20 cellular contexts compared by ENCODE assay signal in genomic region chr16:82891918-82892317, GRCh38.
"Had no signal": no experiment of that assay in that cellular context is flagged by ENCODE, and none has a peak within 500 bp of the region (broad histone marks: within the 10 kb centered on the region; RNA-seq: fewer than 3 reads in every experiment).

No MANE protein-coding gene starts in this region.

- H3K4me1 Mint-ChIP-seq: stimulated activated naive B cell treated with anti-CD40 and anti-IgM and Interleukin-4, amounts not matched to agents 10 μg/mL and 1 μg/mL and 100 μg/mL, for 72 hours had no signal

- H3K27me3 ChIP-seq: brain microvascular endothelial cell, esophagus muscularis mucosa, hepatocyte, right lobe of liver had no signal

- ATAC-seq: activated T-cell treated with anti-CD3 and anti-CD28 coated beads, Interleukin-2, amount 50 U/mL, for 4 hours; right lobe of liver; stimulated activated naive B cell treated with anti-CD40 and anti-IgM and Interleukin-4, amounts not matched to agents 10 μg/mL and 1 μg/mL and 100 μg/mL, for 72 hours had no signal

- DNase-seq: activated CD4-positive, alpha-beta T cell treated with anti-CD3 and anti-CD28 coated beads, Interleukin-2, amount 50 U/mL, for 1 hour; activated CD4-positive, CD25-positive, alpha-beta regulatory T cell treated with anti-CD3 and anti-CD28 coated beads, Interleukin-2, amount 50 U/mL, for 72 hours; activated CD8-positive, alpha-beta memory T cell treated with anti-CD3 and anti-CD28 coated beads, Interleukin-2, amount 50 U/mL, for 4 hours; activated naive CD4-positive, alpha-beta T cell treated with anti-CD3 and anti-CD28 coated beads for 36 hours; activated T-cell treated with anti-CD3 and anti-CD28 coated beads, Interleukin-2, amount 50 U/mL, for 4 hours; brain microvascular endothelial cell; effector CD8-positive, alpha-beta T cell; occipital lobe; right lobe of liver; spleen; stimulated activated CD4-positive, alpha-beta T cell treated with anti-CD3 and anti-CD28 coated beads, Interleukin-4, amount 100 ng/mL, for 4 hours; stimulated activated naive B cell treated with anti-CD40 and anti-IgM and Interleukin-4, amounts not matched to agents 10 μg/mL and 1 μg/mL and 100 μg/mL, for 72 hours; SW 1271; T-helper 2 cell had no signal

- H3K27ac Mint-ChIP-seq: activated naive CD4-positive, alpha-beta T cell treated with anti-CD3 and anti-CD28 coated beads for 36 hours; dendritic cell treated with granulocyte-macrophage colony-stimulating factor and Interleukin-4, amounts not matched to agents 40 ng/mL and 50 ng/mL, for 4 days; stimulated activated naive B cell treated with anti-CD40 and anti-IgM and Interleukin-4, amounts not matched to agents 10 μg/mL and 1 μg/mL and 100 μg/mL, for 72 hours had no signal

- H3K36me3 ChIP-seq: brain microvascular endothelial cell, esophagus muscularis mucosa, prostate gland, right lobe of liver, spleen had no signal

- H3K4me1 ChIP-seq: prostate gland, right lobe of liver, spleen had no signal

- H3K9me3 Mint-ChIP-seq: activated naive CD4-positive, alpha-beta T cell treated with anti-CD3 and anti-CD28 coated beads for 36 hours; activated T-cell treated with anti-CD3 and anti-CD28 coated beads, Interleukin-2, amount 50 U/mL, for 4 hours; dendritic cell treated with granulocyte-macrophage colony-stimulating factor and Interleukin-4, amounts not matched to agents 40 ng/mL and 50 ng/mL, for 4 days; stimulated activated naive B cell treated with anti-CD40 and anti-IgM and Interleukin-4, amounts not matched to agents 10 μg/mL and 1 μg/mL and 100 μg/mL, for 72 hours had no signal

- H3K36me3 Mint-ChIP-seq: stimulated activated naive B cell treated with anti-CD40 and anti-IgM and Interleukin-4, amounts not matched to agents 10 μg/mL and 1 μg/mL and 100 μg/mL, for 72 hours had no signal

- H3K4me3 ChIP-seq: esophagus muscularis mucosa, hepatocyte, prostate gland, right lobe of liver, spleen had no signal

- H3K27me3 Mint-ChIP-seq: dendritic cell treated with granulocyte-macrophage colony-stimulating factor and Interleukin-4, amounts not matched to agents 40 ng/mL and 50 ng/mL, for 4 days; stimulated activated naive B cell treated with anti-CD40 and anti-IgM and Interleukin-4, amounts not matched to agents 10 μg/mL and 1 μg/mL and 100 μg/mL, for 72 hours had no signal

- FAIRE-seq: islet of Langerhans had no signal

- H3K27ac ChIP-seq: brain microvascular endothelial cell, esophagus muscularis mucosa, hepatocyte, prostate gland, right lobe of liver, spleen, VCaP had no signal

- H3K9me3 ChIP-seq: esophagus muscularis mucosa, prostate gland, right lobe of liver, spleen had no signal

- H3K4me3 Mint-ChIP-seq: activated naive CD4-positive, alpha-beta T cell treated with anti-CD3 and anti-CD28 coated beads for 36 hours; activated T-cell treated with anti-CD3 and anti-CD28 coated beads, Interleukin-2, amount 50 U/mL, for 4 hours; dendritic cell treated with granulocyte-macrophage colony-stimulating factor and Interleukin-4, amounts not matched to agents 40 ng/mL and 50 ng/mL, for 4 days; stimulated activated naive B cell treated with anti-CD40 and anti-IgM and Interleukin-4, amounts not matched to agents 10 μg/mL and 1 μg/mL and 100 μg/mL, for 72 hours had no signal
